ENCODE assay signal across 12 cellular contexts in the genomic region with DNA sequence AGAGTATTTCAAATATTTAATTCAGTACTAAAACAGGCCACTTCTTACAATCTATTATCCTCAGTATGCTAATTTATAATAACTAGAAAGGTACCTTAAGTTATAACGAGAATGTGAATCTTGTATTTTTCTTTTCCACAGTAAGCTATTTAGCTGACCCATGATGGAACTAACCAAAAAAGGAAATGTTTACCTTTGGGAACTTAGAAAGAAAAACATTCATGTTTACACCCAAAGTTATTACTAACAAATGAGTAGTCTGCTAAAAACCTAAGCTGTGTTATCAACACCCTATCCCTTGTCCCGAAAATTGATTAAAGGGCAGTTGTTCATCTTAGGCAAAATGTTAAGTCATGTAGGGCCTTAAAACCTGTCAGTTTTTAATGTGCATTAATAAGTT. TPM values are rescaled to one million over a fixed set of nuclear protein-coding genes. Genes with fewer than 3 reads are reported as not detected.
A peak's percentile ranks its signal among the peaks of the same experiment; 100 is the strongest.
DNase-seq lines count a peak whose midpoint lies in the region; ATAC-seq, FAIRE-seq and TF ChIP-seq lines count a peak whose summit lies in the region.
"Had no signal": no experiment of that assay in that cellular context is flagged by ENCODE, and none has a peak within 500 bp of the region (broad histone marks: within the 10 kb centered on the region; RNA-seq: fewer than 3 reads in every experiment).

No MANE protein-coding gene starts in this region.

- no peaks in the 10 kb centered on the region for H3K9me3 ChIP-seq in DOHH2 (ENCODE audit: control insufficient read depth, insufficient read depth, low read length)
- no peaks in the 10 kb centered on the region for H3K9me3 ChIP-seq in Peyer's patch
- no peaks in the 10 kb centered on the region for H3K9me3 ChIP-seq in hepatocyte (ENCODE audit: low read depth)
- no peaks in the 10 kb centered on the region for H3K9me3 ChIP-seq in spleen

- H3K4me1 ChIP-seq in DOHH2 (ENCODE audit: control insufficient read depth, low read length) (peaks cover 99% of the 10 kb centered on the region), Peyer's patch (peaks cover 0 to 52% (median 4%) of the 10 kb centered on the region in 4 donors), hepatocyte (ENCODE audit: insufficient read depth) (peaks cover 2% of the 10 kb centered on the region), spleen (peaks cover 75 to 100% (median 96%) of the 10 kb centered on the region in 6 donors)

- peak overlapping the region; percentile 33 for H3K4me3 ChIP-seq in DOHH2 (ENCODE audit: low read length)
- H3K4me3 ChIP-seq in Peyer's patch, result no peak overlapping the region
- H3K4me3 ChIP-seq in hepatocyte, result no peak overlapping the region
- peak overlapping the region in 1 of 8 donors; percentile 54 for H3K4me3 ChIP-seq in spleen

- peaks cover 74% of the 10 kb centered on the region for H3F3A ChIP-seq in DOHH2 (ENCODE audit: control insufficient read depth, insufficient read depth)

- H3K9me2 ChIP-seq in DOHH2 (replicated peaks; ENCODE audit: control insufficient read depth, low read length), result no peaks in the 10 kb centered on the region
- no peaks in the 10 kb centered on the region for H3K9me2 ChIP-seq in hepatocyte (replicated peaks; ENCODE audit: insufficient read depth)

- no peak for FAIRE-seq in D721Med (lab: Jason Lieb, UNC)
- FAIRE-seq: keratinocyte had no signal

- 67% methylated on average over 2 of the region's 2 CpGs for WGBS in hepatocyte (ENCODE audit: low lambda C conversion rate, missing lambda C conversion rate)
- WGBS in spleen, 5 donors, result 75 to 90% (median 82%) methylated on average over 2 of the region's 2 CpGs

- peaks cover 100% of the 10 kb centered on the region for H3K79me2 ChIP-seq in DOHH2 (ENCODE audit: control insufficient read depth, low read length)
- peaks cover 99% of the 10 kb centered on the region for H3K79me2 ChIP-seq in hepatocyte

- ATAC-seq in GM21423 (IDR thresholded peaks at IDR 0.05; ENCODE audit: unreplicated experiment), result no peak
- ATAC-seq in GM19023 (IDR thresholded peaks at IDR 0.05; ENCODE audit: unreplicated experiment), result no peak

- H3K4me2 ChIP-seq in DOHH2 (ENCODE audit: low read length), result peak overlapping the region; percentile 78
- no peak overlapping the region for H3K4me2 ChIP-seq in hepatocyte

- H3K27me3 ChIP-seq in DOHH2 (ENCODE audit: control insufficient read depth, low read length) (no peaks in the 10 kb centered on the region), Peyer's patch (no peaks in the 10 kb centered on the region), hepatocyte (no peaks in the 10 kb centered on the region), spleen (replicated peaks in 1 of 7) (no peaks in the 10 kb centered on the region)

- no peak for DNase-seq in Peyer's patch
- no peak for DNase-seq in hepatocyte (ENCODE audit: low spot score)
- DNase-seq in spleen, result no peak
- no peak for DNase-seq in SHP77 treated with DMSO at 0.1 percent for 48 hours (lab: John Stamatoyannopoulos, UW)
- no peak for DNase-seq in D721Med (ENCODE audit: insufficient read length, low spot score)
- DNase-seq: caudate nucleus, posterior cingulate gyrus had no signal

- TF ChIP-seq CTCF in DOHH2 (IDR thresholded peaks at IDR 0.05; ENCODE audit: low read depth, low read length, poor library complexity, severe bottlenecking) (no peak), Peyer's patch (IDR thresholded peaks at IDR 0.05) (no peak), hepatocyte (IDR thresholded peaks at IDR 0.05; ENCODE audit: poor library complexity) (no peak), spleen (IDR thresholded peaks at IDR 0.05 in 8 of 11, conservative IDR thresholded peaks at IDR 0.05 in 3 of 11) (no peak), D721Med (IDR thresholded peaks at IDR 0.05; ENCODE audit: insufficient read depth, missing control alignments) (no peak)

- intact Hi-C loops in spleen (cut with DNase I; ENCODE audit: low total_unique reads), result no loop called here

- H2AFZ ChIP-seq in hepatocyte, result no peak overlapping the region

- TF ChIP-seq POLR2A in Peyer's patch (IDR thresholded peaks at IDR 0.05) (no peak), spleen (IDR thresholded peaks at IDR 0.05) (no peak)

- H4K20me1 ChIP-seq in DOHH2 (ENCODE audit: control insufficient read depth, insufficient read depth, low read depth, low read length), result peaks cover 17% of the 10 kb centered on the region; the same call in 1 of the 2 replicates
- H4K20me1 ChIP-seq in hepatocyte (ENCODE audit: insufficient read depth, poor library complexity, severe bottlenecking), result peaks cover 41% of the 10 kb centered on the region

- H3K27ac ChIP-seq in DOHH2 (ENCODE audit: low read depth, low read length), result peak overlapping the region; percentile 59
- peak overlapping the region; percentile 49 to 57 (median 53) for H3K27ac ChIP-seq in Peyer's patch
- peak overlapping the region; percentile 48 for H3K27ac ChIP-seq in hepatocyte
- H3K27ac ChIP-seq in spleen, result peak overlapping the region; percentile 22 to 100 (median 87)
- H3K27ac ChIP-seq: VCaP had no signal

- peaks cover 98% of the 10 kb centered on the region for H3K36me3 ChIP-seq in DOHH2 (ENCODE audit: control insufficient read depth, low read length)
- H3K36me3 ChIP-seq in Peyer's patch, result peaks cover 0 to 60% (median 0%) of the 10 kb centered on the region in 3 donors
- H3K36me3 ChIP-seq in hepatocyte (replicated peaks; ENCODE audit: insufficient read depth, low read depth), result no peaks in the 10 kb centered on the region
- H3K36me3 ChIP-seq in spleen, result peaks cover 3 to 89% (median 41%) of the 10 kb centered on the region in 6 donors

RNA-seq across cellular contexts. Expression of gene GNA13, which starts 8.1 kb away (rescaled TPM):
- 10 to 100 TPM; 49.5 to 72.0 (median 63.6) TPM for total RNA-seq in Peyer's patch
- 67.6 and 69.5 TPM in 2 replicates for total RNA-seq in hepatocyte
- polyA plus RNA-seq in hepatocyte, result 13.1 and 17.8 TPM in 2 replicates
- total RNA-seq in spleen, result 100 to 1,000 TPM in 3 of 7 donors, 10 to 100 TPM in 4; 69.5 to 125 (median 84.5) TPM
- 10 to 100 TPM; 20.5 to 37.5 (median 25.4) TPM for polyA plus RNA-seq in spleen
